In genomic region chr11:121890377-121890776, GRCh38 we compare ENCODE assay signal across 14 cellular contexts.
DNase-seq lines count a peak whose midpoint lies in the region; ATAC-seq and TF ChIP-seq lines count a peak whose summit lies in the region.
"Had no signal": no experiment of that assay in that cellular context is flagged by ENCODE, and none has a peak within 500 bp of the region (broad histone marks: within the 10 kb centered on the region; RNA-seq: fewer than 3 reads in every experiment).

No MANE protein-coding gene starts in this region.

- H3K4me1 ChIP-seq in adipocyte (ENCODE audit: control insufficient read depth, insufficient read depth, low read length), result peaks cover 51% of the 10 kb centered on the region

- H3K9me3 ChIP-seq in adipocyte (ENCODE audit: control insufficient read depth, low read length), result no peaks in the 10 kb centered on the region
- H3K9me3 ChIP-seq: esophagus muscularis mucosa, neutrophil had no signal

- peak; percentile 70 for DNase-seq in GM04504 (ENCODE audit: low read depth)
- peak; percentile 70 for DNase-seq in adipocyte (ENCODE audit: low read depth)
- DNase-seq in fibroblast of the aortic adventitia (ENCODE audit: low read depth), result peak; percentile 86
- DNase-seq in skeletal muscle cell (ENCODE audit: low read depth), result peak; percentile 84
- no peak for DNase-seq in NCI-H345 treated with DMSO at 0.1 percent for 48 hours (lab: John Stamatoyannopoulos, UW; ENCODE audit: unreplicated experiment)
- DNase-seq in NK-92 (lab: John Stamatoyannopoulos, UW; ENCODE audit: unreplicated experiment), result no peak
- no peak for DNase-seq in SHP77 (lab: John Stamatoyannopoulos, UW)
- DNase-seq: activated T-cell treated with anti-CD3 and anti-CD28 coated beads, Interleukin-2, amount 50 U/mL, for 1 hour; Calu3; stimulated activated CD4-positive, alpha-beta T cell treated with anti-CD3 and anti-CD28 coated beads, Interleukin-2, amount 100 ng/mL, for 48 hours had no signal

- H3K4me3 ChIP-seq in adipocyte (ENCODE audit: low read length) (no peak overlapping the region), fibroblast of the aortic adventitia (ENCODE audit: low read depth, low read length) (no peak overlapping the region), skeletal muscle cell (ENCODE audit: low read depth, low read length) (no peak overlapping the region)
- H3K4me3 ChIP-seq: cardiac muscle cell had no signal

- no peak for TF ChIP-seq CTCF in fibroblast of the aortic adventitia (IDR thresholded peaks at IDR 0.05; ENCODE audit: insufficient read depth, low read length)

- H3K36me3 ChIP-seq in adipocyte (ENCODE audit: control insufficient read depth, insufficient read depth, low read length, severe bottlenecking), result no peaks in the 10 kb centered on the region
- H3K36me3 ChIP-seq: cardiac muscle cell, esophagus muscularis mucosa, neutrophil had no signal

- no peaks in the 10 kb centered on the region for H3K27me3 ChIP-seq in adipocyte (replicated peaks; ENCODE audit: control insufficient read depth, insufficient read depth, low read length)
- H3K27me3 ChIP-seq: cardiac muscle cell, esophagus muscularis mucosa, neutrophil had no signal

- H3K9ac ChIP-seq in adipocyte (ENCODE audit: low read length), result no peak overlapping the region

- no peak for ATAC-seq in GM21786 (IDR thresholded peaks at IDR 0.05; ENCODE audit: unreplicated experiment)

Comparison
In these comparisons a context has a peak if more than half of its experiments do, and no peak if none do; other contexts are left out.
1. DNase-seq: peak in GM04504 (single experiment), adipocyte (single experiment), fibroblast of the aortic adventitia (single experiment) and skeletal muscle cell (single experiment); none in NCI-H345 treated with DMSO at 0.1 percent for 48 hours (single experiment), NK-92 (single experiment) and SHP77 (0 of 2).